ENCODE assay signal across 1 cellular context in genomic region chr16:87319011-87319410, GRCh38.
TF ChIP-seq lines count a peak whose summit lies in the region.

No MANE protein-coding gene starts in this region.

TF ChIP-seq in GM23338, 12 proteins besides CTCF, POLR2A, EP300 and RAD21 (continued from another document):
- TF ChIP-seq, protein P1, sequence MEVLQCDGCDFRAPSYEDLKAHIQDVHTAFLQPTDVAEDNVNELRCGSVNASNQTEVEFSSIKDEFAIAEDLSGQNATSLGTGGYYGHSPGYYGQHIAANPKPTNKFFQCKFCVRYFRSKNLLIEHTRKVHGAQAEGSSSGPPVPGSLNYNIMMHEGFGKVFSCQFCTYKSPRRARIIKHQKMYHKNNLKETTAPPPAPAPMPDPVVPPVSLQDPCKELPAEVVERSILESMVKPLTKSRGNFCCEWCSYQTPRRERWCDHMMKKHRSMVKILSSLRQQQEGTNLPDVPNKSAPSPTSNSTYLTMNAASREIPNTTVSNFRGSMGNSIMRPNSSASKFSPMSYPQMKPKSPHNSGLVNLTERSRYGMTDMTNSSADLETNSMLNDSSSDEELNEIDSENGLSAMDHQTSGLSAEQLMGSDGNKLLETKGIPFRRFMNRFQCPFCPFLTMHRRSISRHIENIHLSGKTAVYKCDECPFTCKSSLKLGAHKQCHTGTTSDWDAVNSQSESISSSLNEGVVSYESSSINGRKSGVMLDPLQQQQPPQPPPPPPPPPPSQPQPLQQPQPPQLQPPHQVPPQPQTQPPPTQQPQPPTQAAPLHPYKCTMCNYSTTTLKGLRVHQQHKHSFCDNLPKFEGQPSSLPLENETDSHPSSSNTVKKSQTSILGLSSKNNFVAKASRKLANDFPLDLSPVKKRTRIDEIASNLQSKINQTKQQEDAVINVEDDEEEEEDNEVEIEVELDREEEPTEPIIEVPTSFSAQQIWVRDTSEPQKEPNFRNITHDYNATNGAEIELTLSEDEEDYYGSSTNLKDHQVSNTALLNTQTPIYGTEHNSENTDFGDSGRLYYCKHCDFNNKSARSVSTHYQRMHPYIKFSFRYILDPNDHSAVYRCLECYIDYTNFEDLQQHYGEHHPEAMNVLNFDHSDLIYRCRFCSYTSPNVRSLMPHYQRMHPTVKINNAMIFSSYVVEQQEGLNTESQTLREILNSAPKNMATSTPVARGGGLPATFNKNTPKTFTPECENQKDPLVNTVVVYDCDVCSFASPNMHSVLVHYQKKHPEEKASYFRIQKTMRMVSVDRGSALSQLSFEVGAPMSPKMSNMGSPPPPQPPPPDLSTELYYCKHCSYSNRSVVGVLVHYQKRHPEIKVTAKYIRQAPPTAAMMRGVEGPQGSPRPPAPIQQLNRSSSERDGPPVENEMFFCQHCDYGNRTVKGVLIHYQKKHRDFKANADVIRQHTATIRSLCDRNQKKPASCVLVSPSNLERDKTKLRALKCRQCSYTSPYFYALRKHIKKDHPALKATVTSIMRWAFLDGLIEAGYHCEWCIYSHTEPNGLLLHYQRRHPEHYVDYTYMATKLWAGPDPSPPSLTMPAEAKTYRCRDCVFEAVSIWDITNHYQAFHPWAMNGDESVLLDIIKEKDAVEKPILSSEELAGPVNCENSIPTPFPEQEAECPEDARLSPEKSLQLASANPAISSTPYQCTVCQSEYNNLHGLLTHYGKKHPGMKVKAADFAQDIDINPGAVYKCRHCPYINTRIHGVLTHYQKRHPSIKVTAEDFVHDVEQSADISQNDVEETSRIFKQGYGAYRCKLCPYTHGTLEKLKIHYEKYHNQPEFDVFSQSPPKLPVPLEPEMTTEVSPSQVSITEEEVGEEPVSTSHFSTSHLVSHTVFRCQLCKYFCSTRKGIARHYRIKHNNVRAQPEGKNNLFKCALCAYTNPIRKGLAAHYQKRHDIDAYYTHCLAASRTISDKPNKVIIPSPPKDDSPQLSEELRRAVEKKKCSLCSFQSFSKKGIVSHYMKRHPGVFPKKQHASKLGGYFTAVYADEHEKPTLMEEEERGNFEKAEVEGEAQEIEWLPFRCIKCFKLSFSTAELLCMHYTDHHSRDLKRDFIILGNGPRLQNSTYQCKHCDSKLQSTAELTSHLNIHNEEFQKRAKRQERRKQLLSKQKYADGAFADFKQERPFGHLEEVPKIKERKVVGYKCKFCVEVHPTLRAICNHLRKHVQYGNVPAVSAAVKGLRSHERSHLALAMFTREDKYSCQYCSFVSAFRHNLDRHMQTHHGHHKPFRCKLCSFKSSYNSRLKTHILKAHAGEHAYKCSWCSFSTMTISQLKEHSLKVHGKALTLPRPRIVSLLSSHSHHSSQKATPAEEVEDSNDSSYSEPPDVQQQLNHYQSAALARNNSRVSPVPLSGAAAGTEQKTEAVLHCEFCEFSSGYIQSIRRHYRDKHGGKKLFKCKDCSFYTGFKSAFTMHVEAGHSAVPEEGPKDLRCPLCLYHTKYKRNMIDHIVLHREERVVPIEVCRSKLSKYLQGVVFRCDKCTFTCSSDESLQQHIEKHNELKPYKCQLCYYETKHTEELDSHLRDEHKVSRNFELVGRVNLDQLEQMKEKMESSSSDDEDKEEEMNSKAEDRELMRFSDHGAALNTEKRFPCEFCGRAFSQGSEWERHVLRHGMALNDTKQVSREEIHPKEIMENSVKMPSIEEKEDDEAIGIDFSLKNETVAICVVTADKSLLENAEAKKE (CRISPR knock-in tag; IDR thresholded peaks at IDR 0.05), result no peak
- no peak for TF ChIP-seq ZNF114 (CRISPR knock-in tag; IDR thresholded peaks at IDR 0.05)
- TF ChIP-seq, protein P2, sequence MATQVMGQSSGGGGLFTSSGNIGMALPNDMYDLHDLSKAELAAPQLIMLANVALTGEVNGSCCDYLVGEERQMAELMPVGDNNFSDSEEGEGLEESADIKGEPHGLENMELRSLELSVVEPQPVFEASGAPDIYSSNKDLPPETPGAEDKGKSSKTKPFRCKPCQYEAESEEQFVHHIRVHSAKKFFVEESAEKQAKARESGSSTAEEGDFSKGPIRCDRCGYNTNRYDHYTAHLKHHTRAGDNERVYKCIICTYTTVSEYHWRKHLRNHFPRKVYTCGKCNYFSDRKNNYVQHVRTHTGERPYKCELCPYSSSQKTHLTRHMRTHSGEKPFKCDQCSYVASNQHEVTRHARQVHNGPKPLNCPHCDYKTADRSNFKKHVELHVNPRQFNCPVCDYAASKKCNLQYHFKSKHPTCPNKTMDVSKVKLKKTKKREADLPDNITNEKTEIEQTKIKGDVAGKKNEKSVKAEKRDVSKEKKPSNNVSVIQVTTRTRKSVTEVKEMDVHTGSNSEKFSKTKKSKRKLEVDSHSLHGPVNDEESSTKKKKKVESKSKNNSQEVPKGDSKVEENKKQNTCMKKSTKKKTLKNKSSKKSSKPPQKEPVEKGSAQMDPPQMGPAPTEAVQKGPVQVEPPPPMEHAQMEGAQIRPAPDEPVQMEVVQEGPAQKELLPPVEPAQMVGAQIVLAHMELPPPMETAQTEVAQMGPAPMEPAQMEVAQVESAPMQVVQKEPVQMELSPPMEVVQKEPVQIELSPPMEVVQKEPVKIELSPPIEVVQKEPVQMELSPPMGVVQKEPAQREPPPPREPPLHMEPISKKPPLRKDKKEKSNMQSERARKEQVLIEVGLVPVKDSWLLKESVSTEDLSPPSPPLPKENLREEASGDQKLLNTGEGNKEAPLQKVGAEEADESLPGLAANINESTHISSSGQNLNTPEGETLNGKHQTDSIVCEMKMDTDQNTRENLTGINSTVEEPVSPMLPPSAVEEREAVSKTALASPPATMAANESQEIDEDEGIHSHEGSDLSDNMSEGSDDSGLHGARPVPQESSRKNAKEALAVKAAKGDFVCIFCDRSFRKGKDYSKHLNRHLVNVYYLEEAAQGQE (IDR thresholded peaks at IDR 0.05; ENCODE audit: unreplicated experiment), result no peak
